In the genomic region with DNA sequence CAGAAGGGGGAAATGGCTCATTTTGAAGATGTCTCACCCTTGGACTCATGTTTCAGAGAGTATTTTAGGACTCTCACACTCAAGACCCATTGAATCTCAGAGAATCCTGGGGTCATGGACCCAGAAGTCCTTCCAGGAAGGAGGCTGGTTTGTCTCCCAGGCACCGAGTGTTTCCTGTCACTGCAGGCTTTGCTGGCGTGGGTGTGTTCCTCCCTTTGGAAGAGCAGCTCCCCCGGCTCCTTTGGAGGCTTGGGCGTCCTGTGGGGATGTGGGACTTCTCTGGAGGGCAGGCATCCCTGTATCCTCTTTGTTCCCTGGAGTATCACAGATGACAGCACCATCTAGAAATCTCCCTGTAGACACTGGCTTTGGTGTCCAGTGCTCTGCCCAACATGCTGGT, we compare ENCODE assay signal across 2 cellular contexts.
TF ChIP-seq lines count a peak whose summit lies in the region.

No MANE protein-coding gene starts in this region.

TF ChIP-seq in liver, 16 proteins besides CTCF, POLR2A, EP300 and RAD21:
- peak; percentile 48 for TF ChIP-seq NR2F2 (IDR thresholded peaks at IDR 0.05)
- peak in 1 of 2 donors; percentile 21 for TF ChIP-seq RXRA (IDR thresholded peaks at IDR 0.05)
- TF ChIP-seq FOXA1 (IDR thresholded peaks at IDR 0.05) = no peak

TF ChIP-seq in HepG2, 621 proteins besides CTCF, POLR2A, EP300 and RAD21:
- TF ChIP-seq ZNF326 (CRISPR knock-in tag; IDR thresholded peaks at IDR 0.05; ENCODE audit: borderline replicate concordance) (no peak), SOX6 (IDR thresholded peaks at IDR 0.05) (no peak), SOX6 (CRISPR knock-in tag; IDR thresholded peaks at IDR 0.05) (no peak), MYC (CRISPR knock-in tag; IDR thresholded peaks at IDR 0.05; ENCODE audit: borderline replicate concordance) (no peak), ZFX (CRISPR knock-in tag; IDR thresholded peaks at IDR 0.05; ENCODE audit: low read depth) (no peak)
